Comparison of ENCODE assay signal across 1 cellular context in the genomic region with DNA sequence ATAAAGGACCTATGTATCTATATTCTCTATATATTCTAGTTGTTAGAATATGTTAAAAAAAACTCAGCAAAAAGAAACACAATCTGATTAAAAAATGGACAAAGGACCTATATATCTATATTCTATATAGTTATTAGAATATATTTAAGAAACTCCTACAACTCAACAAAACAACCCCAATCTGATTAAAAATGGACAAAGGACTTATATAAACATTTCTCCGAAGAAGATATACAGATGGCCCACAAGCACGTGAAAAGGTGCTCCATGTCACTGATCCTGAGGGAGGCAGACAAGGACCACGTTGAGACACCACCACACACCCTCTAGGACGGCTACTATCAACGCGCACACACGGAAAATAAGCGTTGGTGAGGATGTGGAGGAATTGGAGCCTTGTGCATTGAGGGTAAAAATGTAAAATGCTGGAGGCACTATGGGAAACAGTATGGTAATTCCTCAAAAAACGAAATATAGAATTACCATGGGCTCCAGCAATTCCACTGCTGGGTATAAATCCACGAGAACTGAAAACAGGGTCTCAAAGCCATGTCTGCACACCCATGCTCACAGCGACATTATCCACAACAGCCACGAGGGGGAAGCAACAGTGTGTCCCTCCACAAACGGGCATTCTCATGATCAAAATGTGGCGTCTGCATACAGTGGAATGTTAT.
TF ChIP-seq lines count a peak whose summit lies in the region.

No MANE protein-coding gene starts in this region.

TF ChIP-seq in K562, 482 proteins besides CTCF, POLR2A, EP300 and RAD21 (continued from another document and continues in another):
- TF ChIP-seq BCLAF1 (IDR thresholded peaks at IDR 0.05; ENCODE audit: borderline replicate concordance in 1 of 2, control insufficient read depth in 1 of 2, low read depth in 2 of 2, low read length in 1 of 2) (no peak), FOXK2 (conservative IDR thresholded peaks at IDR 0.05 in 1 of 2, IDR thresholded peaks at IDR 0.05 in 1 of 2; ENCODE audit: low read depth in 2 of 2) (no peak), PRPF4 (IDR thresholded peaks at IDR 0.05; ENCODE audit: insufficient read depth, low read depth, low read length, poor library complexity, severe bottlenecking) (no peak), IRF1 (CRISPR knock-in tag; IDR thresholded peaks at IDR 0.05; ENCODE audit: borderline replicate concordance) (no peak), ZNF384 (IDR thresholded peaks at IDR 0.05; ENCODE audit: low read depth, low read length) (peak; percentile 76), RBM39 (optimal IDR thresholded peaks at IDR 0.05; ENCODE audit: low read depth, low read length) (peak; percentile 95), HNRNPLL (IDR thresholded peaks at IDR 0.05; ENCODE audit: low read depth, low read length, poor library complexity, severe bottlenecking) (peak; percentile 35), TEAD4 (IDR thresholded peaks at IDR 0.05; ENCODE audit: low read length) (no peak), TEAD4 (CRISPR knock-in tag; IDR thresholded peaks at IDR 0.05; ENCODE audit: borderline replicate concordance) (no peak), NFIX (CRISPR knock-in tag; IDR thresholded peaks at IDR 0.05; ENCODE audit: low read depth) (no peak), ZNF134 (CRISPR knock-in tag; conservative IDR thresholded peaks at IDR 0.05) (no peak), ZNF707 (CRISPR knock-in tag; conservative IDR thresholded peaks at IDR 0.05) (no peak), NBN (IDR thresholded peaks at IDR 0.05; ENCODE audit: low read depth) (no peak), CTBP1 (IDR thresholded peaks at IDR 0.05; ENCODE audit: borderline replicate concordance) (no peak), ZNF239 (CRISPR knock-in tag; IDR thresholded peaks at IDR 0.05) (no peak), PRDM10 (IDR thresholded peaks at IDR 0.05; ENCODE audit: partially characterized antibody) (no peak), MTA1 (IDR thresholded peaks at IDR 0.05; ENCODE audit: borderline replicate concordance) (no peak), PHB2 (IDR thresholded peaks at IDR 0.05; ENCODE audit: low read depth) (no peak), FOS (IDR thresholded peaks at IDR 0.05; ENCODE audit: extremely low read depth, insufficient read length) (no peak), MLX (CRISPR knock-in tag; conservative IDR thresholded peaks at IDR 0.05) (peak in 1 of 2 experiments; percentile 71; a peak in 1 of 4 replicates), STAT5A (IDR thresholded peaks at IDR 0.05; ENCODE audit: borderline replicate concordance, low read length) (no peak), KDM5B (IDR thresholded peaks at IDR 0.05; ENCODE audit: insufficient replicate concordance, low read depth, low read length) (no peak), CBFB (CRISPR knock-in tag; IDR thresholded peaks at IDR 0.05) (no peak), SRSF3 (IDR thresholded peaks at IDR 0.05; ENCODE audit: insufficient read depth, low read length) (no peak), RCOR1 (IDR thresholded peaks at IDR 0.05; ENCODE audit: borderline replicate concordance in 1 of 2, low read depth in 2 of 2, low read length in 2 of 2) (peak in 1 of 2 experiments; percentile 80; a peak in 3 of 4 replicates), CBX8 (IDR thresholded peaks at IDR 0.05; ENCODE audit: borderline replicate concordance, extremely low read depth, low read depth, low read length, poor library complexity, severe bottlenecking) (no peak), MYNN (IDR thresholded peaks at IDR 0.05) (no peak), MYNN (CRISPR knock-in tag; IDR thresholded peaks at IDR 0.05) (no peak), ASH1L (IDR thresholded peaks at IDR 0.05; ENCODE audit: borderline replicate concordance, low read depth, partially characterized antibody) (no peak), UBTF (IDR thresholded peaks at IDR 0.05; ENCODE audit: borderline replicate concordance in 1 of 2, low read depth in 2 of 2, low read length in 2 of 2) (no peak; a peak in 1 of 4 replicates), ZNF224 (CRISPR knock-in tag; IDR thresholded peaks at IDR 0.05) (no peak), SMARCC2 (IDR thresholded peaks at IDR 0.05; ENCODE audit: low read depth) (no peak), TSHZ1 (CRISPR knock-in tag; IDR thresholded peaks at IDR 0.05) (no peak), TCF3 (CRISPR knock-in tag; IDR thresholded peaks at IDR 0.05) (no peak), POLR2AphosphoS2 (IDR thresholded peaks at IDR 0.05; ENCODE audit: low read length) (0 out of 2 replicates have a peak, but pooled peaks have one; percentile 62), TCF7 (IDR thresholded peaks at IDR 0.05; ENCODE audit: borderline replicate concordance) (no peak), ELF4 (CRISPR knock-in tag; IDR thresholded peaks at IDR 0.05) (no peak), NR3C1 (CRISPR knock-in tag; IDR thresholded peaks at IDR 0.05) (no peak), SREBF2 (CRISPR knock-in tag; IDR thresholded peaks at IDR 0.05) (no peak), ELK3 (CRISPR knock-in tag; IDR thresholded peaks at IDR 0.05) (no peak), PHF8 (IDR thresholded peaks at IDR 0.05; ENCODE audit: borderline replicate concordance, low read length) (no peak), BRCA1 (IDR thresholded peaks at IDR 0.05) (no peak), BRCA1 (CRISPR knock-in tag; IDR thresholded peaks at IDR 0.05) (no peak), HCFC1 (IDR thresholded peaks at IDR 0.05; ENCODE audit: low read depth, low read length) (peak; percentile 43; the same call in 1 of the 2 replicates)
- TF ChIP-seq, protein P1, sequence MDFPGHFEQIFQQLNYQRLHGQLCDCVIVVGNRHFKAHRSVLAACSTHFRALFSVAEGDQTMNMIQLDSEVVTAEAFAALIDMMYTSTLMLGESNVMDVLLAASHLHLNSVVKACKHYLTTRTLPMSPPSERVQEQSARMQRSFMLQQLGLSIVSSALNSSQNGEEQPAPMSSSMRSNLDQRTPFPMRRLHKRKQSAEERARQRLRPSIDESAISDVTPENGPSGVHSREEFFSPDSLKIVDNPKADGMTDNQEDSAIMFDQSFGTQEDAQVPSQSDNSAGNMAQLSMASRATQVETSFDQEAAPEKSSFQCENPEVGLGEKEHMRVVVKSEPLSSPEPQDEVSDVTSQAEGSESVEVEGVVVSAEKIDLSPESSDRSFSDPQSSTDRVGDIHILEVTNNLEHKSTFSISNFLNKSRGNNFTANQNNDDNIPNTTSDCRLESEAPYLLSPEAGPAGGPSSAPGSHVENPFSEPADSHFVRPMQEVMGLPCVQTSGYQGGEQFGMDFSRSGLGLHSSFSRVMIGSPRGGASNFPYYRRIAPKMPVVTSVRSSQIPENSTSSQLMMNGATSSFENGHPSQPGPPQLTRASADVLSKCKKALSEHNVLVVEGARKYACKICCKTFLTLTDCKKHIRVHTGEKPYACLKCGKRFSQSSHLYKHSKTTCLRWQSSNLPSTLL (IDR thresholded peaks at IDR 0.05), result no peak
